Comparison of ENCODE assay signal across 25 cellular contexts in genomic region chr10:48973065-48973464, GRCh38. TPM values are rescaled to one million over a fixed set of nuclear protein-coding genes. Genes with fewer than 3 reads are reported as not detected.
DNase-seq lines count a peak whose midpoint lies in the region; ATAC-seq and TF ChIP-seq lines count a peak whose summit lies in the region.
"Had no signal": no experiment of that assay in that cellular context is flagged by ENCODE, and none has a peak within 500 bp of the region (broad histone marks: within the 10 kb centered on the region; RNA-seq: fewer than 3 reads in every experiment).

No MANE protein-coding gene starts in this region.

- no peak for TF ChIP-seq CTCF in foreskin keratinocyte (conservative IDR thresholded peaks at IDR 0.05)

- ATAC-seq in foreskin keratinocyte (peak; percentile 70), HG02623 (IDR thresholded peaks at IDR 0.05; ENCODE audit: unreplicated experiment) (no peak)
- ATAC-seq: HepG2, T-cell had no signal

- DNase-seq in AG08395 (ENCODE audit: low spot score) (peak; percentile 20), GM03348 (ENCODE audit: low spot score) (peak; percentile 30), RPMI7951 (ENCODE audit: low read depth) (peak; percentile 14), foreskin keratinocyte (peak; percentile 14 to 35), GF-D8 (lab: John Stamatoyannopoulos, UW) (no peak), NCI-H146 (lab: John Stamatoyannopoulos, UW) (no peak), NCI-H524 (lab: John Stamatoyannopoulos, UW) (no peak)
- DNase-seq: BE2C; CD4-positive, CD25-positive, alpha-beta regulatory T cell; COR-L47; DMS79 treated with DMSO at 0.1 percent for 48 hours; KBM-7; NCI-H1105; NCI-H2029 treated with DMSO at 0.1 percent for 48 hours; NCI-H345; NCI-H524 treated with DMSO at 0.1 percent for 48 hours; NCI-H82; SJCRH30; T-cell had no signal

- H3K4me1 ChIP-seq in foreskin keratinocyte = no peaks in the 10 kb centered on the region
- H3K4me1 ChIP-seq: BE2C, Peyer's patch, SJCRH30 had no signal

- H3K27ac ChIP-seq in foreskin keratinocyte = no peak overlapping the region
- H3K27ac ChIP-seq: Peyer's patch, SJCRH30 had no signal

- no peaks in the 10 kb centered on the region for H3K27me3 ChIP-seq in foreskin keratinocyte
- H3K27me3 ChIP-seq: BE2C, Peyer's patch, SJCRH30 had no signal

RNA-seq across cellular contexts. Expression of gene LRRC18, which starts 33.4 kb away (rescaled TPM):
- total RNA-seq in RPMI7951 (2014; rRNA removed; shearing (Covaris generic)) = not detected in 2 replicates
- total RNA-seq in foreskin keratinocyte = not detected in 2 replicates
- polyA plus RNA-seq in foreskin keratinocyte = not detected in 2 replicates
- total RNA-seq: A172; CD4-positive, CD25-positive, alpha-beta regulatory T cell; G401; HepG2; SJCRH30; T-cell had no signal
- polyA plus RNA-seq: AG04450; CD4-positive, CD25-positive, alpha-beta regulatory T cell; HepG2 had no signal

Comparison
In these comparisons a context has a peak if more than half of its experiments do, and no peak if none do; other contexts are left out.
1. DNase-seq: peak in AG08395 (single experiment), GM03348 (single experiment), RPMI7951 (single experiment) and foreskin keratinocyte (2 of 2); none in GF-D8 (single experiment), NCI-H146 (single experiment) and NCI-H524 (0 of 2).